In genomic region chr5:149273950-149274349, GRCh38 we compare ENCODE assay signal across 1 cellular context.
TF ChIP-seq lines count a peak whose summit lies in the region.

No MANE protein-coding gene starts in this region.

TF ChIP-seq in K562, 482 proteins besides CTCF, POLR2A, EP300 and RAD21:
- TF ChIP-seq HLTF (IDR thresholded peaks at IDR 0.05) (no peak), ZNF778 (CRISPR knock-in tag; IDR thresholded peaks at IDR 0.05) (no peak), ZNF134 (CRISPR knock-in tag; conservative IDR thresholded peaks at IDR 0.05) (no peak), ZNF274 (IDR thresholded peaks at IDR 0.05; ENCODE audit: borderline replicate concordance, low read depth, low read length) (no peak), RFX7 (CRISPR knock-in tag; IDR thresholded peaks at IDR 0.05) (no peak), MAFG (tag; conservative IDR thresholded peaks at IDR 0.05) (peak; percentile 50), ZNF282 (CRISPR knock-in tag; IDR thresholded peaks at IDR 0.05) (no peak), L3MBTL2 (IDR thresholded peaks at IDR 0.05) (no peak), NBN (IDR thresholded peaks at IDR 0.05; ENCODE audit: low read depth) (no peak), ILK (tag; IDR thresholded peaks at IDR 0.05; ENCODE audit: borderline replicate concordance, low read depth) (no peak), ZNF830 (CRISPR knock-in tag; IDR thresholded peaks at IDR 0.05) (no peak), E2F5 (CRISPR knock-in tag; IDR thresholded peaks at IDR 0.05) (no peak), CXXC5 (CRISPR knock-in tag; IDR thresholded peaks at IDR 0.05) (no peak), ELF1 (tag; IDR thresholded peaks at IDR 0.05) (peak; percentile 61; the same call in 1 of the 2 replicates), TOE1 (IDR thresholded peaks at IDR 0.05; ENCODE audit: borderline replicate concordance) (no peak), TOE1 (CRISPR knock-in tag; IDR thresholded peaks at IDR 0.05; ENCODE audit: borderline replicate concordance, low read depth) (no peak), ESRRB (CRISPR knock-in tag; IDR thresholded peaks at IDR 0.05; ENCODE audit: borderline replicate concordance) (no peak), ZNF316 (IDR thresholded peaks at IDR 0.05) (peak; percentile 66), ERF (CRISPR knock-in tag; IDR thresholded peaks at IDR 0.05) (no peak), ETV5 (CRISPR knock-in tag; IDR thresholded peaks at IDR 0.05; ENCODE audit: low read depth) (no peak), GTF3C2 (IDR thresholded peaks at IDR 0.05; ENCODE audit: borderline replicate concordance, extremely low read depth, insufficient read length) (no peak), C11orf30 (IDR thresholded peaks at IDR 0.05; ENCODE audit: low read depth) (peak; percentile 59; the same call in 1 of the 2 replicates), ZBTB40 (IDR thresholded peaks at IDR 0.05) (peak; percentile 71), ZBTB40 (CRISPR knock-in tag; IDR thresholded peaks at IDR 0.05) (no peak), MYBL2 (IDR thresholded peaks at IDR 0.05; ENCODE audit: low read depth) (no peak), MYBL2 (CRISPR knock-in tag; IDR thresholded peaks at IDR 0.05; ENCODE audit: borderline replicate concordance) (no peak), CEBPZ (IDR thresholded peaks at IDR 0.05; ENCODE audit: borderline replicate concordance, low read depth, low read length) (no peak), CBX1 (IDR thresholded peaks at IDR 0.05; ENCODE audit: low read depth) (no peak), NCOA4 (IDR thresholded peaks at IDR 0.05; ENCODE audit: partially characterized antibody) (no peak)
- TF ChIP-seq, protein P1, sequence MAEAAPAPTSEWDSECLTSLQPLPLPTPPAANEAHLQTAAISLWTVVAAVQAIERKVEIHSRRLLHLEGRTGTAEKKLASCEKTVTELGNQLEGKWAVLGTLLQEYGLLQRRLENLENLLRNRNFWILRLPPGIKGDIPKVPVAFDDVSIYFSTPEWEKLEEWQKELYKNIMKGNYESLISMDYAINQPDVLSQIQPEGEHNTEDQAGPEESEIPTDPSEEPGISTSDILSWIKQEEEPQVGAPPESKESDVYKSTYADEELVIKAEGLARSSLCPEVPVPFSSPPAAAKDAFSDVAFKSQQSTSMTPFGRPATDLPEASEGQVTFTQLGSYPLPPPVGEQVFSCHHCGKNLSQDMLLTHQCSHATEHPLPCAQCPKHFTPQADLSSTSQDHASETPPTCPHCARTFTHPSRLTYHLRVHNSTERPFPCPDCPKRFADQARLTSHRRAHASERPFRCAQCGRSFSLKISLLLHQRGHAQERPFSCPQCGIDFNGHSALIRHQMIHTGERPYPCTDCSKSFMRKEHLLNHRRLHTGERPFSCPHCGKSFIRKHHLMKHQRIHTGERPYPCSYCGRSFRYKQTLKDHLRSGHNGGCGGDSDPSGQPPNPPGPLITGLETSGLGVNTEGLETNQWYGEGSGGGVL (CRISPR knock-in tag; IDR thresholded peaks at IDR 0.05) = no peak
- TF ChIP-seq, protein P2, sequence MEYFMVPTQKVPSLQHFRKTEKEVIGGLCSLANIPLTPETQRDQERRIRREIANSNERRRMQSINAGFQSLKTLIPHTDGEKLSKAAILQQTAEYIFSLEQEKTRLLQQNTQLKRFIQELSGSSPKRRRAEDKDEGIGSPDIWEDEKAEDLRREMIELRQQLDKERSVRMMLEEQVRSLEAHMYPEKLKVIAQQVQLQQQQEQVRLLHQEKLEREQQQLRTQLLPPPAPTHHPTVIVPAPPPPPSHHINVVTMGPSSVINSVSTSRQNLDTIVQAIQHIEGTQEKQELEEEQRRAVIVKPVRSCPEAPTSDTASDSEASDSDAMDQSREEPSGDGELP (CRISPR knock-in tag; IDR thresholded peaks at IDR 0.05; ENCODE audit: borderline replicate concordance) = no peak
TF ChIP-seq in K562: peak in this region for 5.
